ENCODE assay signal across 23 cellular contexts in the genomic region with DNA sequence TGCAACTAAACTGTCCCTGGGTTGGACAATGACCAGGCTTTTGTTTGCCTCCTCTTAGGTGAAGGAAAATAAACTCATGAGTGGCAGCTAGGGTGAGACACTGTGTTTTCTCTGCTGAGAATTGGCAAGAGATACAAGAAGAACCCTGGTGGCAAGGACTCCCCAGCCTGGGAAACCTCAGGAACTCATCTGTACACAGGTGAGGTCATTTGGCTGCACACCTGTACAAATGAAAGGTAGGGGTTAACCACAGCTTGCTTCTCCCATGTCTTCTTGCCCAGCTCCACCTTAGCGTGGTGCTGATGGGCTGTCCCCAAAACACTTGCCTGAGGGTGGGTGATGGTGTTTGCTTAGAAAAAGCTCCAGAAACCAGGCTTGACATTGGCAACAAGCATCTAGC.
"Had no signal": no experiment of that assay in that cellular context is flagged by ENCODE, and none has a peak within 500 bp of the region (broad histone marks: within the 10 kb centered on the region; RNA-seq: fewer than 3 reads in every experiment).

No MANE protein-coding gene starts in this region.

- H3K4me3 Mint-ChIP-seq: T-cell; T-helper 1 cell treated with Interleukin-12 subunit alpha and Interleukin-12 subunit beta and Interleukin-4 antibody, amounts not matched to agents 30 μg/mL and 1 μg/mL, for 36 hours had no signal

- H3K27ac Mint-ChIP-seq: T-cell; T-helper 1 cell treated with Interleukin-12 subunit alpha and Interleukin-12 subunit beta and Interleukin-4 antibody, amounts not matched to agents 30 μg/mL and 1 μg/mL, for 36 hours had no signal

- H2AFZ ChIP-seq: PC-9 had no signal

- H3K4me2 ChIP-seq: PC-9, SK-N-SH had no signal

- H3K27me3 ChIP-seq: Peyer's patch had no signal

- H3K9me3 ChIP-seq: Peyer's patch, SK-N-SH had no signal

- H3K27ac ChIP-seq: PC-9, Peyer's patch had no signal

- H3K36me3 ChIP-seq: Peyer's patch had no signal

- H3K9me3 Mint-ChIP-seq: T-cell; T-helper 1 cell treated with Interleukin-12 subunit alpha and Interleukin-12 subunit beta and Interleukin-4 antibody, amounts not matched to agents 30 μg/mL and 1 μg/mL, for 36 hours had no signal

- H3K36me3 Mint-ChIP-seq: T-cell had no signal

- DNase-seq: IMR-90; Karpas-422; KG1; NCI-H1092; NCI-H1105 treated with DMSO at 0.1 percent for 48 hours; NCI-H1417 treated with DMSO at 0.1 percent for 48 hours; NCI-H146; NCI-H1694 treated with DMSO at 0.1 percent for 48 hours; NCI-H1930; NCI-H2171 treated with DMSO at 0.1 percent for 48 hours; NCI-H345; NCI-H524; NCI-H526 treated with DMSO at 0.1 percent for 48 hours; NCI-H748 treated with DMSO at 0.1 percent for 48 hours; NK-92 treated with Interleukin-12 subunit alpha and Interleukin-12 subunit beta, amount 100 ng/mL, for 24 hours; PC-9; Peyer's patch; Right ventricle myocardium superior; SK-N-SH; SW 1271; T-cell had no signal

- H3K4me3 ChIP-seq: PC-9, Peyer's patch had no signal

- ATAC-seq: HepG2, T-cell had no signal

- H3K9ac ChIP-seq: SK-N-SH had no signal
